ENCODE assay signal across 8 cellular contexts in genomic region chr5:114362197-114362976, GRCh38. TPM values are rescaled to one million over a fixed set of nuclear protein-coding genes. Genes with fewer than 3 reads are reported as not detected.
DNase-seq lines count a peak whose midpoint lies in the region; ATAC-seq lines count a peak whose summit lies in the region.

No MANE protein-coding gene starts in this region.

- H3K36me3 ChIP-seq in adipocyte (ENCODE audit: control insufficient read depth, insufficient read depth, low read length, severe bottlenecking), result no peaks in the 10 kb centered on the region

- H3K4me3 ChIP-seq in adipocyte (ENCODE audit: low read length), result peak overlapping the region; percentile 65

- H3K4me1 ChIP-seq in adipocyte (ENCODE audit: control insufficient read depth, insufficient read depth, low read length), result peaks cover 8% of the 10 kb centered on the region

- intact Hi-C loops in Right ventricle myocardium inferior (cut with DNase I) (loop anchor here (10.0 kb wide), 1 partner anchor 82 kb away; no protein-coding TSS in a partner anchor), cardiac septum (cut with DNase I) (loop anchor here (5.0 kb wide), 1 partner anchor 85 kb away; no protein-coding TSS in a partner anchor)

- no peak overlapping the region for H3K9ac ChIP-seq in adipocyte (ENCODE audit: low read length)

- H3K27ac ChIP-seq in substantia nigra (ENCODE audit: low read depth, low read length, poor library complexity, severe bottlenecking), result peak overlapping the region; percentile 10

- H3K27me3 ChIP-seq in adipocyte (replicated peaks; ENCODE audit: control insufficient read depth, insufficient read depth, low read length), result peaks cover 53% of the 10 kb centered on the region

- peak; percentile 38 for ATAC-seq in Right ventricle myocardium inferior
- peak; percentile 20 for ATAC-seq in HG03097 (IDR thresholded peaks at IDR 0.05; ENCODE audit: low FRiP score, unreplicated experiment)

- DNase-seq in Right ventricle myocardium inferior (ENCODE audit: missing footprints), result no peak
- DNase-seq in cardiac septum (ENCODE audit: low spot score), result no peak
- DNase-seq in adipocyte (ENCODE audit: low read depth), result peak; percentile 58
- peak; percentile 66 for DNase-seq in iPS-NIHi11 (ENCODE audit: low spot score)
- DNase-seq in substantia nigra (lab: John Stamatoyannopoulos, UW), result peak in 13 of 49 donors; percentile 17 to 80 (median 44)
- no peak for DNase-seq in NCI-H2029 treated with DMSO at 0.1 percent for 48 hours (lab: John Stamatoyannopoulos, UW)
- no peak for DNase-seq in stimulated activated CD4-positive, alpha-beta T cell treated with anti-CD3 and anti-CD28 coated beads, Interleukin-4, amount 100 ng/mL, for 24 hours

- no peaks in the 10 kb centered on the region for H3K9me3 ChIP-seq in adipocyte (ENCODE audit: control insufficient read depth, low read length)

RNA-seq across cellular contexts. Expression of gene KCNN2, which starts 0.5 kb away (rescaled TPM):
- 9.3 TPM for total RNA-seq in Right ventricle myocardium inferior
- 2.6 TPM for total RNA-seq in cardiac septum

Comparison
In these comparisons a context has a peak if more than half of its experiments do, and no peak if none do; other contexts are left out.
1. DNase-seq: peak in adipocyte (single experiment) and iPS-NIHi11 (single experiment); none in Right ventricle myocardium inferior (single experiment), cardiac septum (single experiment), NCI-H2029 treated with DMSO at 0.1 percent for 48 hours (single experiment) and stimulated activated CD4-positive, alpha-beta T cell treated with anti-CD3 and anti-CD28 coated beads, Interleukin-4, amount 100 ng/mL, for 24 hours (single experiment).